Comparison of ENCODE assay signal across 7 cellular contexts in genomic region chr11:130671801-130672700, GRCh38.
DNase-seq lines count a peak whose midpoint lies in the region; TF ChIP-seq lines count a peak whose summit lies in the region.

No MANE protein-coding gene starts in this region.

- H3K27me3 ChIP-seq in subcutaneous abdominal adipose tissue (ENCODE audit: control insufficient read depth in 5 of 5, insufficient read depth in 4 of 5, low read length in 5 of 5), result no peaks in the 10 kb centered on the region

- no peak overlapping the region for H3K4me3 Mint-ChIP-seq in MCF 10A (ENCODE audit: unreplicated experiment)

- intact Hi-C loops in MCF 10A (cut with micrococcal nuclease), result no loop called here

- DNase-seq in LHCN-M2 (ENCODE audit: low read depth) (peak; percentile 82), MCF 10A (ENCODE audit: unreplicated experiment) (peak; percentile 1), kidney glomerular epithelial cell (lab: John Stamatoyannopoulos, UW) (peak; percentile 73), NK-92 (lab: John Stamatoyannopoulos, UW; ENCODE audit: unreplicated experiment) (no peak), GDM1 (lab: John Stamatoyannopoulos, UW) (no peak)
- DNase-seq in activated CD8-positive, alpha-beta memory T cell treated with anti-CD3 and anti-CD28 coated beads, Interleukin-2, amount 50 U/mL, for 4 hours, result no peak

- peaks cover 17 to 53% (median 51%) of the 10 kb centered on the region in 5 donors for H3K4me1 ChIP-seq in subcutaneous abdominal adipose tissue (ENCODE audit: control insufficient read depth in 5 of 5, insufficient read depth in 5 of 5, low read length in 5 of 5)

- CTCF ChIA-PET in MCF 10A (lab: Yijun Ruan, JAX), result no interaction called here

- H3K27ac Mint-ChIP-seq in MCF 10A (ENCODE audit: low read depth, unreplicated experiment), result no peak overlapping the region

- no peaks in the 10 kb centered on the region for H3K27me3 Mint-ChIP-seq in MCF 10A (ENCODE audit: insufficient read depth, unreplicated experiment)

- peak overlapping the region in 2 of 5 donors; percentile 34 to 59 for H3K9ac ChIP-seq in subcutaneous abdominal adipose tissue (ENCODE audit: low read length in 5 of 5)

- H3K4me1 Mint-ChIP-seq in MCF 10A (ENCODE audit: insufficient read depth, unreplicated experiment), result peaks cover 17% of the 10 kb centered on the region

- H3K36me3 Mint-ChIP-seq in MCF 10A (ENCODE audit: insufficient read depth, unreplicated experiment), result no peaks in the 10 kb centered on the region

- H3K36me3 ChIP-seq in subcutaneous abdominal adipose tissue (ENCODE audit: control insufficient read depth in 5 of 5, insufficient read depth in 5 of 5, low read length in 5 of 5), result no peaks in the 10 kb centered on the region

- no peaks in the 10 kb centered on the region for H3K9me3 ChIP-seq in subcutaneous abdominal adipose tissue (ENCODE audit: control insufficient read depth in 5 of 5, low read length in 5 of 5)

- H3K27ac ChIP-seq in subcutaneous abdominal adipose tissue (ENCODE audit: low read depth, low read length), result peak overlapping the region; percentile 60

- no peak for TF ChIP-seq CTCF in MCF 10A (IDR thresholded peaks at IDR 0.05; ENCODE audit: unreplicated experiment)

- H3K9me3 Mint-ChIP-seq in MCF 10A (ENCODE audit: unreplicated experiment), result no peaks in the 10 kb centered on the region

- H3K4me3 ChIP-seq in subcutaneous abdominal adipose tissue (ENCODE audit: low read depth in 1 of 5, low read length in 5 of 5), result peak overlapping the region in 1 of 5 donors; percentile 27

- POLR2A ChIA-PET in MCF 10A (lab: Yijun Ruan, JAX), result interaction anchor here (0.8 kb wide), 1 partner anchor 25 kb away, joined by 3 read pairs; no protein-coding TSS in a partner anchor

- BruUV-seq in MCF 10A (replicated peaks; lab: Mats Ljungman, UMichigan), result no TSS peak

Comparison
In these comparisons a context has a peak if more than half of its experiments do, and no peak if none do; other contexts are left out.
1. DNase-seq: peak in LHCN-M2 (single experiment), MCF 10A (single experiment) and kidney glomerular epithelial cell (single experiment); none in NK-92 (single experiment), activated CD8-positive, alpha-beta memory T cell treated with anti-CD3 and anti-CD28 coated beads, Interleukin-2, amount 50 U/mL, for 4 hours (single experiment) and GDM1 (single experiment).